ENCODE assay signal across 14 cellular contexts in the genomic region with DNA sequence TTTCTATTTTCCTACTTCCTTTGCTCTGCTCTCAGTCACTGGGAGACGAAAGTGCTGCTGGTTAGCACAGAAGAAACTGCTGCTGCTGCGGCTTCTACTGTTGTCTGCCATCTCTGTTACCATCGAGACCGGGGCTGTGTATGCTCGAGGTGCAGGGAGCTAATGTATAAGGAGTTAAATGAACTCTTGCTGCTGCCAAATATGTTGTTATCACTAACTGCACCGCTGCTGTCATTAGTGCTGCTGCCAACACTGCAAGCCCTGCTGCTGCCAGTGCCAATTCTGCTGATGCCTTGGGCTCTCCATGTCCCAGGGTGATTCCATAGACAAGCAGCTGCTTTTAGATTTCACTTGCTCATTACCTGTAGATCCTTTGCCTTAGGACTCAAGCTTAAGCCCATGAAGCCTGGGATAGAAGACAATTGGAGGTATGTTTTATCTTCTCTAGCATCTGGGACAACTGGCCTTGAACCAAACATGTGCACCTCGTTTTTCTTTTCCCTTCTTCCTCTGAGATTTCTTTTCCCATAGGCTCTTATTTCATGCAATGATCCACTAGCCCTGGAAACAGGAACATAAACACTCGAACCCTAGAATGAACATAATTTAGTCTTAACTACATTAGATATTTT.
A peak's percentile ranks its signal among the peaks of the same experiment; 100 is the strongest.
DNase-seq lines count a peak whose midpoint lies in the region; ATAC-seq lines count a peak whose summit lies in the region.
"Had no signal": no experiment of that assay in that cellular context is flagged by ENCODE, and none has a peak within 500 bp of the region (broad histone marks: within the 10 kb centered on the region; RNA-seq: fewer than 3 reads in every experiment).

No MANE protein-coding gene starts in this region.

- no peak overlapping the region for H3K4me2 ChIP-seq in Karpas-422 (ENCODE audit: low read depth, low read length, poor library complexity, severe bottlenecking)

- H3K4me3 ChIP-seq in Karpas-422 (ENCODE audit: low read length) (no peak overlapping the region), SJCRH30 (no peak overlapping the region)

- ATAC-seq in Right ventricle myocardium superior (ENCODE audit: poor library complexity) (peak; percentile 97), HG02884 (IDR thresholded peaks at IDR 0.05; ENCODE audit: unreplicated experiment) (no peak), HG03135 (IDR thresholded peaks at IDR 0.05; ENCODE audit: unreplicated experiment) (no peak), HG02623 (IDR thresholded peaks at IDR 0.05; ENCODE audit: unreplicated experiment) (no peak)
- ATAC-seq: left colon had no signal

- H3K36me3 ChIP-seq in Karpas-422 (ENCODE audit: insufficient read depth, low read length) (no peaks in the 10 kb centered on the region), SJCRH30 (no peaks in the 10 kb centered on the region)

- intact Hi-C loops in Right ventricle myocardium superior (cut with DNase I) = no loop called here

- H3K9ac ChIP-seq in Karpas-422 (ENCODE audit: low read length) = no peak overlapping the region

- no peaks in the 10 kb centered on the region for H3K79me2 ChIP-seq in Karpas-422 (ENCODE audit: low read length)

- H3K4me1 ChIP-seq in Karpas-422 (ENCODE audit: low read length) (no peaks in the 10 kb centered on the region), SJCRH30 (no peaks in the 10 kb centered on the region)

- no peaks in the 10 kb centered on the region for H3K9me3 ChIP-seq in Karpas-422 (ENCODE audit: low read length)
- peaks cover 3% of the 10 kb centered on the region; the same call in 1 of the 2 replicates for H3K9me3 ChIP-seq in SJCRH30 (replicated peaks)

- DNase-seq in Karpas-422 (no peak), SJCRH30 (peak; percentile 11 to 37), Right ventricle myocardium superior (peak; percentile 72), putamen (ENCODE audit: low spot score) (peak; percentile 11), inferior parietal cortex (ENCODE audit: extremely low spot score) (no peak)
- DNase-seq: activated CD4-positive, CD25-positive, alpha-beta regulatory T cell; effector memory CD4-positive, alpha-beta T cell; GF-D8; left colon; NCI-H2171 treated with DMSO at 0.1 percent for 48 hours; stimulated activated CD4-positive, alpha-beta T cell treated with anti-CD3 and anti-CD28 coated beads, Interleukin-4, amount 100 ng/mL, for 1 hour had no signal

- H3K9me2 ChIP-seq in Karpas-422 (replicated peaks; ENCODE audit: insufficient read depth, low read length) = no peaks in the 10 kb centered on the region

- H4K20me1 ChIP-seq in Karpas-422 (ENCODE audit: insufficient read depth, low read depth, low read length) = no peaks in the 10 kb centered on the region

- peak overlapping the region; percentile 53; the same call in 1 of the 2 replicates for H2AFZ ChIP-seq in Karpas-422 (ENCODE audit: low read length)

- no peaks in the 10 kb centered on the region for H3K27me3 ChIP-seq in Karpas-422 (ENCODE audit: low read length)
- H3K27me3 ChIP-seq in SJCRH30 = no peaks in the 10 kb centered on the region

- H3K27ac ChIP-seq in Karpas-422 (ENCODE audit: low read length) = no peak overlapping the region
- no peak overlapping the region for H3K27ac ChIP-seq in SJCRH30

Comparison
In these comparisons a context has a peak if more than half of its experiments do, and no peak if none do; other contexts are left out.
1. DNase-seq: peak in SJCRH30 (2 of 2), Right ventricle myocardium superior (single experiment) and putamen (single experiment); none in Karpas-422 (single experiment) and inferior parietal cortex (single experiment).